Comparison of ENCODE assay signal across 8 cellular contexts in the genomic region with DNA sequence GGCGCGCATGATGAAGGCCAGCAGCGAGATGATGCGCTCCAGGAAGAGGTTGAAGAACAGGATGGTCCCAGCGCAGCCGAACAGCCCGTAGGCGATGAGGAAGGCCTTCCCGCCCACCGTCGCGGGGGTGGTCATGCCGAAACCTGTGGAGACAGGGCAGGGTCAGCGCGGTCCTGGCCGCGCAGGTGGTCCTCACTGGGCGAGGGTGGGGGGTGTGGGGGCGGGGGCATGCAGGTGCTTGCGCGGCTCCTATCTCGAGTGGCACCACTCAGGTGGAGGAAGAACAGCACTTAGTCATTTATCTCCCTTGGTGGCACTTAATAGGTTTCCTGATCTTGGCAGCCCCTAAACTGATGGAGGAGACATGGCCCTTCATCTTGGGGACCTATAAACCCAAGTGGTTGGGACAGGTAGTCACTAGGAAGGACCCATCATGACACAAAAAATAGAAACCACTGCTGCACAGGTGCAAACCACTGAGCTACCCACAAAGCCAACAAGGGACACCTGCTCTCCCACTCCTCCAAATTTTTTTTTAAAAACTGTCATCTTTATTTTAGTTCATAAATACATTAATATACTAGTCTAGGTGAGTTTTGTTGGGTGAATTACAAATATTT. TPM values are rescaled to one million over a fixed set of nuclear protein-coding genes. Genes with fewer than 3 reads are reported as not detected.
DNase-seq lines count a peak whose midpoint lies in the region; ATAC-seq and TF ChIP-seq lines count a peak whose summit lies in the region.

No MANE protein-coding gene starts in this region.

- peaks cover 0 to 16% (median 12%) of the 10 kb centered on the region in 4 donors for H3K4me1 ChIP-seq in tibial artery

- no peaks in the 10 kb centered on the region for H3K36me3 ChIP-seq in tibial artery

- no peaks in the 10 kb centered on the region for H3K27me3 Mint-ChIP-seq in activated naive CD4-positive, alpha-beta T cell treated with anti-CD3 and anti-CD28 coated beads for 36 hours (ENCODE audit: low read depth)
- no peaks in the 10 kb centered on the region for H3K27me3 Mint-ChIP-seq in T-helper 17 cell

- peaks cover 10% of the 10 kb centered on the region for H3K4me1 Mint-ChIP-seq in activated naive CD4-positive, alpha-beta T cell treated with anti-CD3 and anti-CD28 coated beads for 36 hours (ENCODE audit: low read depth)
- H3K4me1 Mint-ChIP-seq in T-helper 17 cell, result peaks cover 7% of the 10 kb centered on the region

- intact Hi-C loops in activated naive CD4-positive, alpha-beta T cell treated with anti-CD3 and anti-CD28 coated beads for 36 hours (cut with micrococcal nuclease), result loop anchor here (1.0 to 5.0 kb wide), 5 partner anchors 118 to 586 kb away; partner anchors contain the start of genes FBXO11 and MSH2
- intact Hi-C loops in tibial artery (cut with DNase I; ENCODE audit: low total_unique reads), result no loop called here

- H3K4me3 Mint-ChIP-seq in activated naive CD4-positive, alpha-beta T cell treated with anti-CD3 and anti-CD28 coated beads for 36 hours, result peak overlapping the region; percentile 82
- peak overlapping the region; percentile 95 for H3K4me3 Mint-ChIP-seq in T-helper 17 cell

- H3K27me3 ChIP-seq in tibial artery, result peaks cover 0 to 19% of the 10 kb centered on the region in 2 donors

- no peak for ATAC-seq in activated naive CD4-positive, alpha-beta T cell treated with anti-CD3 and anti-CD28 coated beads, Interleukin-2, amount 50 U/mL, for 72 hours
- ATAC-seq in T-helper 17 cell, result no peak
- no peak for ATAC-seq in HG03159 (IDR thresholded peaks at IDR 0.05; ENCODE audit: unreplicated experiment)
- ATAC-seq in HG03439 (IDR thresholded peaks at IDR 0.05; ENCODE audit: unreplicated experiment), result no peak

- no peak overlapping the region for H3K27ac ChIP-seq in tibial artery

- no peaks in the 10 kb centered on the region for H3K9me3 Mint-ChIP-seq in activated naive CD4-positive, alpha-beta T cell treated with anti-CD3 and anti-CD28 coated beads for 36 hours
- no peaks in the 10 kb centered on the region for H3K9me3 Mint-ChIP-seq in activated naive CD4-positive, alpha-beta T cell treated with anti-CD3 and anti-CD28 coated beads, Interleukin-2, amount 50 U/mL, for 72 hours

- TF ChIP-seq CTCF in foreskin fibroblast (IDR thresholded peaks at IDR 0.05; ENCODE audit: low read depth, low read length), result no peak
- TF ChIP-seq CTCF in tibial artery (IDR thresholded peaks at IDR 0.05), result no peak

- H3K27ac Mint-ChIP-seq in activated naive CD4-positive, alpha-beta T cell treated with anti-CD3 and anti-CD28 coated beads for 36 hours, result no peak overlapping the region
- H3K27ac Mint-ChIP-seq in activated naive CD4-positive, alpha-beta T cell treated with anti-CD3 and anti-CD28 coated beads, Interleukin-2, amount 50 U/mL, for 72 hours, result peak overlapping the region in 1 of 2 donors; percentile 90
- peak overlapping the region; percentile 54 for H3K27ac Mint-ChIP-seq in T-helper 17 cell

- no peaks in the 10 kb centered on the region for H3K36me3 Mint-ChIP-seq in activated naive CD4-positive, alpha-beta T cell treated with anti-CD3 and anti-CD28 coated beads for 36 hours (ENCODE audit: low read depth)
- peaks cover 5% of the 10 kb centered on the region in 2 donors for H3K36me3 Mint-ChIP-seq in activated naive CD4-positive, alpha-beta T cell treated with anti-CD3 and anti-CD28 coated beads, Interleukin-2, amount 50 U/mL, for 72 hours
- H3K36me3 Mint-ChIP-seq in T-helper 17 cell (ENCODE audit: low read depth), result no peaks in the 10 kb centered on the region

- CTCF ChIA-PET in activated naive CD4-positive, alpha-beta T cell treated with anti-CD3 and anti-CD28 coated beads for 36 hours (lab: Charles Lee), result no interaction called here

- DNase-seq in activated naive CD4-positive, alpha-beta T cell treated with anti-CD3 and anti-CD28 coated beads for 36 hours, result no peak
- DNase-seq in activated naive CD4-positive, alpha-beta T cell treated with anti-CD3 and anti-CD28 coated beads, Interleukin-2, amount 50 U/mL, for 72 hours (ENCODE audit: low spot score in 2 of 2), result no peak
- DNase-seq in T-helper 17 cell (no peak), foreskin fibroblast (no peak), tibial artery (no peak), dedifferentiated amniotic fluid mesenchymal stem cell (ENCODE audit: extremely low spot score) (no peak)

- H3K4me3 ChIP-seq in foreskin fibroblast (ENCODE audit: low read depth in 1 of 2, low read length in 2 of 2) (peak overlapping the region; percentile 45 to 52), tibial artery (peak overlapping the region; percentile 38 to 52)

- no peaks in the 10 kb centered on the region for H3K9me3 ChIP-seq in T-helper 17 cell (ENCODE audit: control insufficient read depth, low read length, poor library complexity, severe bottlenecking)
- no peaks in the 10 kb centered on the region for H3K9me3 ChIP-seq in tibial artery

RNA-seq across cellular contexts. Expression of gene KCNK12, which starts 49.0 kb away (rescaled TPM):
- under 1 TPM; 0.17 to 0.30 TPM for total RNA-seq in activated naive CD4-positive, alpha-beta T cell treated with anti-CD3 and anti-CD28 coated beads for 36 hours
- under 1 TPM; 0.16 to 0.31 TPM for total RNA-seq in activated naive CD4-positive, alpha-beta T cell treated with anti-CD3 and anti-CD28 coated beads, Interleukin-2, amount 50 U/mL, for 72 hours
- under 1 TPM; 0.17 to 0.26 TPM for total RNA-seq in T-helper 17 cell
